In genomic region chr10:47910486-47910885, GRCh38 we compare ENCODE assay signal across 2 cellular contexts. TPM values are rescaled to one million over a fixed set of nuclear protein-coding genes. Genes with fewer than 3 reads are reported as not detected.
"Had no signal": no experiment of that assay in that cellular context is flagged by ENCODE, and none has a peak within 500 bp of the region (broad histone marks: within the 10 kb centered on the region; RNA-seq: fewer than 3 reads in every experiment).

No MANE protein-coding gene starts in this region.

RNA-seq across cellular contexts. Expression of gene NPY4R2, which starts 8.0 kb away (rescaled TPM):
- total RNA-seq: PC-3, Right ventricle myocardium superior had no signal
